Comparison of ENCODE assay signal across 8 cellular contexts in genomic region chr1:224562881-224563280, GRCh38. TPM values are rescaled to one million over a fixed set of nuclear protein-coding genes. Genes with fewer than 3 reads are reported as not detected.
DNase-seq lines count a peak whose midpoint lies in the region; ATAC-seq, FAIRE-seq and TF ChIP-seq lines count a peak whose summit lies in the region.
"Not testable (repeated sequence)": the region's sequence is repeated elsewhere in the genome, so short reads cannot be mapped to it uniquely, and the experiment has no call there.

No MANE protein-coding gene starts in this region.

- peaks cover 43% of the 10 kb centered on the region for H3F3A ChIP-seq in PC-3 (ENCODE audit: low read length, unreplicated experiment)
- H3F3A ChIP-seq in SK-N-SH (replicated peaks; ENCODE audit: insufficient read depth) = peaks cover 21% of the 10 kb centered on the region

- H3K4me1 Mint-ChIP-seq in HFFc6 (ENCODE audit: low read depth) = peaks cover 99% of the 10 kb centered on the region

- not testable (repeated sequence) for H3K4me3 ChIP-seq in ACC112 (ENCODE audit: low read depth, low read length); PC-3 (ENCODE audit: low read length); SK-N-SH (ENCODE audit: low read depth in 2 of 2, low read length in 1 of 2); bronchial epithelial cell (ENCODE audit: low read depth, low read length); fibroblast of mammary gland (ENCODE audit: control insufficient read depth, low read depth, low read length)

- not testable (repeated sequence) for H4K20me1 ChIP-seq in PC-3 (ENCODE audit: low read length); SK-N-SH (ENCODE audit: insufficient read depth)

- peaks cover 22% of the 10 kb centered on the region for H3K36me3 Mint-ChIP-seq in HFFc6 (ENCODE audit: low read depth)

- peak overlapping the region; percentile 56 for H3K4me2 ChIP-seq in PC-3 (ENCODE audit: low read length)
- not testable (repeated sequence) for H3K4me2 ChIP-seq in SK-N-SH

- not testable (repeated sequence) for H3K79me2 ChIP-seq in ACC112 (ENCODE audit: control insufficient read depth, insufficient read depth, low read length, unreplicated experiment); PC-3 (ENCODE audit: low read length); SK-N-SH (ENCODE audit: insufficient read depth)

- not testable (repeated sequence) for H3K9me3 ChIP-seq in PC-3 (ENCODE audit: low read length); SK-N-SH

- H3K9ac ChIP-seq in PC-3 (ENCODE audit: low read length) = peak overlapping the region; percentile 37; the same call in 1 of the 2 replicates
- not testable (repeated sequence) for H3K9ac ChIP-seq in SK-N-SH

- BruUV-seq in PC-3 (replicated peaks; lab: Mats Ljungman, UMichigan) = not testable (repeated sequence)

- not testable (repeated sequence) for H3K9me2 ChIP-seq in PC-3 (replicated peaks; ENCODE audit: low read length); SK-N-SH

- not testable (repeated sequence) for H3K36me3 ChIP-seq in ACC112 (ENCODE audit: insufficient read depth, low read length); PC-3 (ENCODE audit: low read depth, low read length); SK-N-SH (replicated peaks in 1 of 2; ENCODE audit: control insufficient read depth in 1 of 2, insufficient read depth in 2 of 2, low read length in 1 of 2); bronchial epithelial cell (ENCODE audit: control insufficient read depth, insufficient read depth, low read length)

- peaks cover 52% of the 10 kb centered on the region for H3K4me1 ChIP-seq in ACC112 (ENCODE audit: control insufficient read depth, insufficient read depth, low read length, unreplicated experiment)
- peaks cover 75% of the 10 kb centered on the region for H3K4me1 ChIP-seq in PC-3 (ENCODE audit: insufficient read depth, low read length)
- peaks cover 16 to 25% of the 10 kb centered on the region in 2 experiments for H3K4me1 ChIP-seq in SK-N-SH (ENCODE audit: control insufficient read depth in 1 of 2, insufficient read depth in 2 of 2, low read depth in 1 of 2, low read length in 1 of 2)

- intact Hi-C loops in PC-3 (cut with micrococcal nuclease) = not testable (repeated sequence)

- H3K27ac ChIP-seq in ACC112 (ENCODE audit: low read depth, low read length) (peak overlapping the region; percentile 42; the same call in 1 of the 2 replicates), PC-3 (ENCODE audit: low read length) (peak overlapping the region; percentile 90), SK-N-SH (ENCODE audit: low read depth in 2 of 2, low read length in 1 of 2) (peak overlapping the region in 1 of 2 experiments; percentile 17; a peak in 1 of 4 replicates)

- H3K27ac Mint-ChIP-seq in HFFc6 = peak overlapping the region; percentile 66

- not testable (repeated sequence) for TF ChIP-seq RAD21 in SK-N-SH (IDR thresholded peaks at IDR 0.05; ENCODE audit: low read length)

- H3K27me3 Mint-ChIP-seq in HFFc6 (ENCODE audit: insufficient read depth) = not testable (repeated sequence)

- not testable (repeated sequence) for TF ChIP-seq CTCF in HFFc6 (IDR thresholded peaks at IDR 0.05); PC-3 (conservative IDR thresholded peaks at IDR 0.05; ENCODE audit: low read depth, low read length); SK-N-SH (IDR thresholded peaks at IDR 0.05); bronchial epithelial cell (IDR thresholded peaks at IDR 0.05; ENCODE audit: insufficient read depth, low read length, severe bottlenecking); fibroblast of mammary gland (conservative IDR thresholded peaks at IDR 0.05; ENCODE audit: control insufficient read depth, insufficient read depth, low read depth, low read length)

- POLR2A ChIA-PET in PC-3 (lab: Charles Lee; ENCODE audit: unreplicated experiment); SK-N-SH (lab: Yijun Ruan, JAX): not testable (repeated sequence)

- H3K9me3 Mint-ChIP-seq in HFFc6 = peaks cover 17% of the 10 kb centered on the region

- DNase-seq in EL (peak; percentile 39), HFFc6 (peak; percentile 56), PC-3 (peak; percentile 90), bronchial epithelial cell (ENCODE audit: low read depth) (peak; percentile 72), fibroblast of mammary gland (ENCODE audit: low read depth) (peak; percentile 63), kidney tubule cell (ENCODE audit: low spot score) (peak; percentile 33)
- not testable (repeated sequence) for DNase-seq in SK-N-SH

- not testable (repeated sequence) for H2AFZ ChIP-seq in ACC112 (ENCODE audit: low read length, unreplicated experiment); PC-3 (ENCODE audit: low read length); SK-N-SH (ENCODE audit: low read depth)

- CTCF ChIA-PET in PC-3 (lab: Charles Lee) = not testable (repeated sequence)
- CTCF ChIA-PET in SK-N-SH (lab: Yijun Ruan, JAX) = interaction anchor here (1.2 kb wide), 1 partner anchor 360 kb away, joined by 3 read pairs; no protein-coding TSS in a partner anchor

- ATAC-seq in PC-3 = peak; percentile 28

- H3K27me3 ChIP-seq in ACC112 (ENCODE audit: insufficient read depth, low read length); PC-3 (ENCODE audit: low read length); SK-N-SH (ENCODE audit: insufficient read depth); bronchial epithelial cell (ENCODE audit: control insufficient read depth, insufficient read depth, low read length): not testable (repeated sequence)

- TF ChIP-seq EP300 in SK-N-SH (IDR thresholded peaks at IDR 0.05; ENCODE audit: borderline replicate concordance in 1 of 2, low read depth in 1 of 2, low read length in 1 of 2) = not testable (repeated sequence)

- not testable (repeated sequence) for FAIRE-seq in bronchial epithelial cell (lab: Jason Lieb, UNC)

- 0 out of 2 replicates have a peak overlapping the region, but pooled peaks have one; percentile 1 for H3K4me3 Mint-ChIP-seq in HFFc6

TF ChIP-seq in SK-N-SH, 30 proteins besides CTCF, POLR2A, EP300 and RAD21:
- peak; percentile 46; the same call in 1 of the 2 replicates for TF ChIP-seq TCF12 (IDR thresholded peaks at IDR 0.05)

RNA-seq across cellular contexts. Expression of gene CNIH3, which starts 53.2 kb away (rescaled TPM):
- 10 to 100 TPM; 18.6 to 32.3 (median 30.5) TPM for total RNA-seq in HFFc6 (2021; fragmentation: NEBNext Ultra II Directional; extraction: Animal tissue kit (Norgen Biotek cat#: 25700))
- total RNA-seq in PC-3 (2014; rRNA removed) (5.6 and 7.4 TPM in 2 replicates), bronchial epithelial cell (0.53 and 0.64 TPM in 2 replicates)
- polyA plus RNA-seq in SK-N-SH (2012; rRNA removed) = 18.8 and 19.1 TPM in 2 replicates
- polyA plus RNA-seq in SK-N-SH (2012; cell fraction: cytosol; rRNA removed) = 17.0 and 19.6 TPM in 2 replicates
- 16.5 and 21.3 TPM in 2 replicates for polyA plus RNA-seq in SK-N-SH (2012; cell fraction: nucleus; rRNA removed)
